ENCODE assay signal across 1 cellular context in the genomic region with DNA sequence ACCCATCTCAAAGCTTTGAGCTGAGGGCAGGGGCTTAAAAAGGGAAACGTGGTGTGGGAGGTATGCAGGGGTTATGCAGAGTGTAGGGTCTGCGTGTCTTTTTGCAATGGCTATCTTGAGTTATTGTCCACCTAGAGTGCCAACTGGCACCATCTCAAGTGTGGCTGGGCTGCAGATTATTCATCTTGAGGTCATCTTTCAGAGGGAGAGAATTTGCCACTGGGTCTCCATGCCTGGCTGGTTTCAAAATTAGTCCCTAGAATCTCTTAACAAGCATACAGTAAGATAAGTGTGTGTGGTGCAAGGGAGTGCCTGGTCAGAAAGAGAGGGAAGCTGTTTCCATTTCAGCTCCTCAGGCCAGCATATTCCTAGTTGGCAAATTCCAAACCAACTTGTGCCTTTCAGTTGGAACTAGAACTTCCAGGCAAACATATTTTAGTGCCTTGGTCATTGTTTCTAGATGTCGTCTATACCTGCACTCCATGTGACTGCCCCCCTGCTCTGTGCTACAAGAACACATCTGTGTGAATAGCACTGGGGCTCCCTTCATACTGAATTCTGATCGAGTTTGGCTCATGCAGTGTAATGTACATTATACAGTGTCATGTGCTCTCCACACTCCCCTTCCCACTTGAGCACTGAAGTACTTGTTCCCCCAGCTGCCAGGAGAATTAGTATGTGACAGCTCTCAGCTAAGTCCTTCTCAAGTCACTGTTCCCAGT.
TF ChIP-seq lines count a peak whose summit lies in the region.

No MANE protein-coding gene starts in this region.

TF ChIP-seq in GM23338, 12 proteins besides CTCF, POLR2A, EP300 and RAD21 (continued from another document):
- TF ChIP-seq STAT1 (IDR thresholded peaks at IDR 0.05; ENCODE audit: unreplicated experiment), result no peak
